ENCODE assay signal across 19 cellular contexts in the genomic region with DNA sequence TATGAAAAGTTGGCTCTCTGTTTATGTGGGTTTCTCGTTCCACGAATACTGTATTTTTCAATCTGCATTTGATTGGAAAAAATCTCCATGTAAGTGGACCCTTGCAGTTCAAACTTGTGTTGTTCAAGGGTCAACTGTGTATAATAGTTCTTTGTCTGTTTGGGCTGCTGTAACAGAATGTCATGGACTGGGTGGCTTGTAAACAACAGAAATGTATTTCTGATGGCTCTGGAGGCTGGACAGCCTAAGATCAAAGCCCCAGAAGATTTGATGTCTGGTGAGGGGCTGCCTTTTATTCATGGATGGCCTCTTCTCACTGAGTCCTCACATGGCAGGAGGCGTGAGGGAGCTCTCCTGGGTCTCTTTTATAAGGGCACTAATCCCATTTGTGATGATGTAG.
"Had no signal": no experiment of that assay in that cellular context is flagged by ENCODE, and none has a peak within 500 bp of the region (broad histone marks: within the 10 kb centered on the region; RNA-seq: fewer than 3 reads in every experiment).

No MANE protein-coding gene starts in this region.

- ATAC-seq: left lobe of liver, lower lobe of right lung, natural killer cell, T-helper 17 cell had no signal

- H3K36me3 Mint-ChIP-seq: natural killer cell had no signal

- H3K9me3 ChIP-seq: lower lobe of right lung, tibial artery had no signal

- H3K27ac Mint-ChIP-seq: activated CD4-positive, alpha-beta memory T cell treated with anti-CD3 and anti-CD28 coated beads for 36 hours; activated naive CD4-positive, alpha-beta T cell treated with anti-CD3 and anti-CD28 coated beads for 36 hours; activated naive CD8-positive, alpha-beta T cell treated with anti-CD3 and anti-CD28 coated beads, Interleukin-2, amount 10 ng/mL, durations not matched to agents 7 days and 5 days; activated T-cell treated with anti-CD3 and anti-CD28 coated beads, Interleukin-2, amount 50 U/mL, for 72 hours; immature natural killer cell; natural killer cell; progenitor cell of endocrine pancreas; stimulated activated naive CD8-positive, alpha-beta T cell treated with anti-CD3 and anti-CD28 coated beads, Interleukin-15, Interleukin-2, amounts not matched to agents 100 ng/mL and 50 ng/mL, for 24 hours; T-helper 17 cell had no signal

- H3K9me3 Mint-ChIP-seq: activated CD4-positive, alpha-beta memory T cell treated with anti-CD3 and anti-CD28 coated beads for 36 hours; activated naive CD4-positive, alpha-beta T cell treated with anti-CD3 and anti-CD28 coated beads for 36 hours; activated naive CD8-positive, alpha-beta T cell treated with anti-CD3 and anti-CD28 coated beads, Interleukin-2, amount 10 ng/mL, durations not matched to agents 7 days and 5 days; activated T-cell treated with anti-CD3 and anti-CD28 coated beads, Interleukin-2, amount 50 U/mL, for 72 hours; immature natural killer cell; natural killer cell; stimulated activated naive CD8-positive, alpha-beta T cell treated with anti-CD3 and anti-CD28 coated beads, Interleukin-15, Interleukin-2, amounts not matched to agents 100 ng/mL and 50 ng/mL, for 24 hours had no signal

- H3K4me3 ChIP-seq: lower lobe of right lung, tibial artery had no signal

- DNase-seq: activated CD4-positive, alpha-beta memory T cell treated with anti-CD3 and anti-CD28 coated beads for 36 hours; activated CD4-positive, alpha-beta T cell treated with anti-CD3 and anti-CD28 coated beads for 48 hours; activated effector memory CD4-positive, alpha-beta T cell treated with Interleukin-2 at 50 U/mL for 16 hours; activated naive CD4-positive, alpha-beta T cell treated with anti-CD3 and anti-CD28 coated beads for 36 hours; activated naive CD8-positive, alpha-beta T cell treated with anti-CD3 and anti-CD28 coated beads, Interleukin-2, amount 10 ng/mL, durations not matched to agents 7 days and 5 days; activated T-cell treated with anti-CD3 and anti-CD28 coated beads, Interleukin-2, amount 50 U/mL, for 72 hours; amygdala; cerebellar nuclear complex; immature natural killer cell; lower lobe of right lung; natural killer cell; stimulated activated CD4-positive, alpha-beta T cell treated with anti-CD3 and anti-CD28 coated beads, Interleukin-12 subunit alpha, Interleukin-12 subunit beta, amount 100 ng/mL, for 4 hours; stimulated activated CD4-positive, alpha-beta T cell treated with anti-CD3 and anti-CD28 coated beads, Interleukin-4, amount 100 ng/mL, for 4 hours; T-helper 17 cell; tibial artery had no signal

- H3K4me3 Mint-ChIP-seq: activated CD4-positive, alpha-beta memory T cell treated with anti-CD3 and anti-CD28 coated beads for 36 hours; activated naive CD4-positive, alpha-beta T cell treated with anti-CD3 and anti-CD28 coated beads for 36 hours; activated naive CD8-positive, alpha-beta T cell treated with anti-CD3 and anti-CD28 coated beads, Interleukin-2, amount 10 ng/mL, durations not matched to agents 7 days and 5 days; immature natural killer cell; natural killer cell; stimulated activated naive CD8-positive, alpha-beta T cell treated with anti-CD3 and anti-CD28 coated beads, Interleukin-15, Interleukin-2, amounts not matched to agents 100 ng/mL and 50 ng/mL, for 24 hours; T-helper 17 cell had no signal

- H3K4me1 ChIP-seq: lower lobe of right lung had no signal

- H3K27ac ChIP-seq: epithelial cell of prostate, lower lobe of right lung had no signal

- H3K27me3 Mint-ChIP-seq: activated CD4-positive, alpha-beta memory T cell treated with anti-CD3 and anti-CD28 coated beads for 36 hours; activated naive CD8-positive, alpha-beta T cell treated with anti-CD3 and anti-CD28 coated beads, Interleukin-2, amount 10 ng/mL, durations not matched to agents 7 days and 5 days; progenitor cell of endocrine pancreas; stimulated activated naive CD8-positive, alpha-beta T cell treated with anti-CD3 and anti-CD28 coated beads, Interleukin-15, Interleukin-2, amounts not matched to agents 100 ng/mL and 50 ng/mL, for 24 hours; T-helper 17 cell had no signal

- H3K36me3 ChIP-seq: lower lobe of right lung, tibial artery had no signal

- H3K27me3 ChIP-seq: tibial artery had no signal
